In genomic region chr14:96286251-96286650, GRCh38 we compare ENCODE assay signal across 21 cellular contexts. TPM values are rescaled to one million over a fixed set of nuclear protein-coding genes. Genes with fewer than 3 reads are reported as not detected.
"Had no signal": no experiment of that assay in that cellular context is flagged by ENCODE, and none has a peak within 500 bp of the region (broad histone marks: within the 10 kb centered on the region; RNA-seq: fewer than 3 reads in every experiment).

No MANE protein-coding gene starts in this region.

- H3K27me3 ChIP-seq: esophagus squamous epithelium, ovary, tibial artery had no signal

- H3K9me3 Mint-ChIP-seq: naive thymus-derived CD8-positive, alpha-beta T cell had no signal

- H3K27ac ChIP-seq: esophagus squamous epithelium, ovary, tibial artery had no signal

- H3K9me3 ChIP-seq: esophagus squamous epithelium, ovary, tibial artery had no signal

- H3K27me3 Mint-ChIP-seq: naive thymus-derived CD8-positive, alpha-beta T cell had no signal

- ATAC-seq: naive thymus-derived CD8-positive, alpha-beta T cell had no signal

- DNase-seq: activated CD4-positive, alpha-beta T cell treated with anti-CD3 and anti-CD28 coated beads, Interleukin-2, amount 50 U/mL, for 1 hour; activated CD4-positive, CD25-positive, alpha-beta regulatory T cell; activated CD8-positive, alpha-beta memory T cell treated with anti-CD3 and anti-CD28 coated beads, Interleukin-2, amount 50 U/mL, for 4 hours; activated effector memory CD4-positive, alpha-beta T cell treated with anti-CD3 and anti-CD28 coated beads, Interleukin-2, amount 50 U/mL, for 16 hours; activated naive CD4-positive, alpha-beta T cell treated with anti-CD3 and anti-CD28 coated beads, Interleukin-2, amount 50 U/mL, for 16 hours; activated T-cell treated with anti-CD3 and anti-CD28 coated beads, Interleukin-2, amount 50 U/mL, for 48 hours; aorta; effector CD8-positive, alpha-beta T cell; esophagus squamous epithelium; hippocampal formation; islet precursor cell; mammary epithelial cell; naive thymus-derived CD8-positive, alpha-beta T cell; ovary; stimulated activated CD4-positive, alpha-beta T cell treated with anti-CD3 and anti-CD28 coated beads, Interleukin-2, amount 100 ng/mL, for 24 hours; stimulated activated naive CD4-positive, alpha-beta T cell treated with Interleukin-2 at 50 U/mL for 16 hours; substantia nigra; T1000; tibial artery had no signal

- H3K4me1 ChIP-seq: tibial artery had no signal

- H3K36me3 ChIP-seq: ovary had no signal

- H3K4me3 Mint-ChIP-seq: naive thymus-derived CD8-positive, alpha-beta T cell had no signal

- H3K4me3 ChIP-seq: esophagus squamous epithelium, ovary, tibial artery had no signal

RNA-seq across cellular contexts. Expression of gene BDKRB1, which starts 30.2 kb away (rescaled TPM):
- total RNA-seq: cerebellum; naive thymus-derived CD8-positive, alpha-beta T cell; T-helper 1 cell treated with Interleukin-12 subunit alpha and Interleukin-12 subunit beta and Interleukin-4 antibody, amounts not matched to agents 30 ng/mL and 1 ng/mL, for 36 hours had no signal
- polyA plus RNA-seq: naive thymus-derived CD8-positive, alpha-beta T cell had no signal
